In genomic region chr6:112701201-112701600, GRCh38 we compare ENCODE assay signal across 1 cellular context.
TF ChIP-seq lines count a peak whose summit lies in the region.

No MANE protein-coding gene starts in this region.

TF ChIP-seq in HEK293, 187 proteins besides CTCF, POLR2A, EP300 and RAD21 (continued from another document and continues in another):
- TF ChIP-seq ZNF692 (tag by site-specific recombination; IDR thresholded peaks at IDR 0.05), result no peak
- TF ChIP-seq ZNF707 (tag by site-specific recombination; IDR thresholded peaks at IDR 0.05), result no peak
- no peak for TF ChIP-seq BCL11B (tag by site-specific recombination; IDR thresholded peaks at IDR 0.05; ENCODE audit: low read depth)
- no peak for TF ChIP-seq ZNF792 (tag by site-specific recombination; IDR thresholded peaks at IDR 0.05)
- no peak for TF ChIP-seq ZNF10 (tag by site-specific recombination; IDR thresholded peaks at IDR 0.05)
- no peak for TF ChIP-seq YY1 (tag by site-specific recombination; IDR thresholded peaks at IDR 0.05)
- no peak for TF ChIP-seq ZNF426 (tag by site-specific recombination; IDR thresholded peaks at IDR 0.05)
- TF ChIP-seq ZNF510 (tag by site-specific recombination; IDR thresholded peaks at IDR 0.05; ENCODE audit: insufficient replicate concordance), result no peak
- no peak for TF ChIP-seq ZNF513 (tag by site-specific recombination; IDR thresholded peaks at IDR 0.05)
- TF ChIP-seq ZBTB26 (tag by site-specific recombination; optimal IDR thresholded peaks at IDR 0.05), result no peak
- no peak for TF ChIP-seq BCL6B (tag by site-specific recombination; IDR thresholded peaks at IDR 0.05)
- TF ChIP-seq ZNF138 (tag by site-specific recombination; IDR thresholded peaks at IDR 0.05; ENCODE audit: borderline replicate concordance), result no peak
- no peak for TF ChIP-seq ZNF335 (tag by site-specific recombination; conservative IDR thresholded peaks at IDR 0.05)
- no peak for TF ChIP-seq ZFP37 (tag by site-specific recombination; IDR thresholded peaks at IDR 0.05)
- TF ChIP-seq ZNF157 (tag by site-specific recombination; IDR thresholded peaks at IDR 0.05), result no peak
- TF ChIP-seq ZNF140 (tag by site-specific recombination; IDR thresholded peaks at IDR 0.05), result no peak
- TF ChIP-seq ZNF366 (tag by site-specific recombination; conservative IDR thresholded peaks at IDR 0.05), result 0 out of 2 replicates have a peak, but pooled peaks have one; percentile 29
- TF ChIP-seq ZNF747 (tag by site-specific recombination; IDR thresholded peaks at IDR 0.05), result no peak
- TF ChIP-seq KLF1 (tag by site-specific recombination; IDR thresholded peaks at IDR 0.05), result no peak
- TF ChIP-seq ZNF514 (tag by site-specific recombination; IDR thresholded peaks at IDR 0.05), result no peak
- peak; percentile 51; the same call in 1 of the 2 replicates for TF ChIP-seq ZNF518A (tag by site-specific recombination; conservative IDR thresholded peaks at IDR 0.05; ENCODE audit: low read depth)
- no peak for TF ChIP-seq ZNF596 (tag by site-specific recombination; IDR thresholded peaks at IDR 0.05)
- TF ChIP-seq ZFP3 (tag by site-specific recombination; IDR thresholded peaks at IDR 0.05; ENCODE audit: low read depth), result no peak
- no peak for TF ChIP-seq ZNF530 (tag by site-specific recombination; IDR thresholded peaks at IDR 0.05; ENCODE audit: low read depth)
- no peak for TF ChIP-seq ZBTB1 (tag by site-specific recombination; IDR thresholded peaks at IDR 0.05)
- TF ChIP-seq ZIC2 (tag by site-specific recombination; IDR thresholded peaks at IDR 0.05), result peak; percentile 22; the same call in 1 of the 2 replicates
- no peak for TF ChIP-seq ZNF221 (tag by site-specific recombination; IDR thresholded peaks at IDR 0.05; ENCODE audit: borderline replicate concordance)
- no peak for TF ChIP-seq ZNF132 (tag by site-specific recombination; IDR thresholded peaks at IDR 0.05; ENCODE audit: borderline replicate concordance)
- no peak for TF ChIP-seq ZNF623 (tag by site-specific recombination; IDR thresholded peaks at IDR 0.05)
- TF ChIP-seq YY2 (tag by site-specific recombination; IDR thresholded peaks at IDR 0.05), result no peak
- TF ChIP-seq PRDM10 (tag by site-specific recombination; IDR thresholded peaks at IDR 0.05), result peak; percentile 63
- no peak for TF ChIP-seq ZNF121 (tag by site-specific recombination; IDR thresholded peaks at IDR 0.05)
- no peak for TF ChIP-seq ZFP69B (tag by site-specific recombination; IDR thresholded peaks at IDR 0.05)
- no peak for TF ChIP-seq ZNF16 (tag by site-specific recombination; IDR thresholded peaks at IDR 0.05; ENCODE audit: low read depth)
- no peak for TF ChIP-seq ZNF341 (tag by site-specific recombination; IDR thresholded peaks at IDR 0.05; ENCODE audit: low read depth)
- TF ChIP-seq MEIS1 (CRISPR knock-in tag; IDR thresholded peaks at IDR 0.05; ENCODE audit: borderline replicate concordance), result no peak
- TF ChIP-seq ZNF239 (tag by site-specific recombination; IDR thresholded peaks at IDR 0.05), result no peak
- TF ChIP-seq ZBTB10 (tag by site-specific recombination; IDR thresholded peaks at IDR 0.05), result no peak
- TF ChIP-seq ZXDB (tag by site-specific recombination; IDR thresholded peaks at IDR 0.05), result no peak
- no peak; the same call in 1 of the 2 replicates for TF ChIP-seq ZNF610 (tag by site-specific recombination; IDR thresholded peaks at IDR 0.05; ENCODE audit: borderline replicate concordance)
- no peak for TF ChIP-seq ZNF561 (tag by site-specific recombination; IDR thresholded peaks at IDR 0.05; ENCODE audit: borderline replicate concordance)
- no peak for TF ChIP-seq ZNF280D (tag by site-specific recombination; IDR thresholded peaks at IDR 0.05)
- no peak for TF ChIP-seq ZNF624 (tag by site-specific recombination; IDR thresholded peaks at IDR 0.05)
- 0 out of 2 replicates have a peak, but pooled peaks have one; percentile 24 for TF ChIP-seq ZNF2 (tag by site-specific recombination; IDR thresholded peaks at IDR 0.05)
- no peak for TF ChIP-seq ZNF830 (tag by site-specific recombination; IDR thresholded peaks at IDR 0.05; ENCODE audit: low read depth)
